In genomic region chr6:134870677-134871498, GRCh38 we compare ENCODE assay signal across 9 cellular contexts.
A peak's percentile ranks its signal among the peaks of the same experiment; 100 is the strongest.
DNase-seq lines count a peak whose midpoint lies in the region; ATAC-seq and TF ChIP-seq lines count a peak whose summit lies in the region.
"Had no signal": no experiment of that assay in that cellular context is flagged by ENCODE, and none has a peak within 500 bp of the region (broad histone marks: within the 10 kb centered on the region; RNA-seq: fewer than 3 reads in every experiment).

No MANE protein-coding gene starts in this region.

- peaks cover 24% of the 10 kb centered on the region for H3K4me1 Mint-ChIP-seq in T-helper 17 cell

- no peaks in the 10 kb centered on the region for H3K36me3 ChIP-seq in left lung

- intact Hi-C loops in left lung (cut with DNase I) (no loop called here), lower leg skin (cut with DNase I; ENCODE audit: low total_unique reads) (loop anchor here (10.0 kb wide), 1 partner anchor 746 kb away; no protein-coding TSS in a partner anchor)

- H3K4me3 Mint-ChIP-seq in T-helper 17 cell = no peak overlapping the region
- H3K4me3 Mint-ChIP-seq: activated CD4-positive, alpha-beta T cell treated with anti-CD3 and anti-CD28 coated beads for 36 hours had no signal

- no peak overlapping the region for H3K27ac ChIP-seq in left lung
- H3K27ac ChIP-seq in caudate nucleus (ENCODE audit: low read depth, low read length) = no peak overlapping the region

- H3K27ac Mint-ChIP-seq in T-helper 17 cell = no peak overlapping the region
- H3K27ac Mint-ChIP-seq: activated CD4-positive, alpha-beta T cell treated with anti-CD3 and anti-CD28 coated beads for 36 hours had no signal

- no peaks in the 10 kb centered on the region for H3K9me3 ChIP-seq in left lung
- no peaks in the 10 kb centered on the region for H3K9me3 ChIP-seq in T-helper 17 cell (ENCODE audit: control insufficient read depth, low read length, poor library complexity, severe bottlenecking)

- H3K4me1 ChIP-seq in left lung = no peaks in the 10 kb centered on the region

- H3K27me3 ChIP-seq in left lung = no peaks in the 10 kb centered on the region

- 67 to 72% methylated on average over 9 of the region's 9 CpGs for WGBS in lower leg skin, 2 donors

- no peaks in the 10 kb centered on the region for H3K27me3 Mint-ChIP-seq in T-helper 17 cell
- H3K27me3 Mint-ChIP-seq: activated CD4-positive, alpha-beta T cell treated with anti-CD3 and anti-CD28 coated beads for 36 hours had no signal

- H3K4me3 ChIP-seq in left lung = no peak overlapping the region
- no peak overlapping the region for H3K4me3 ChIP-seq in lower leg skin (ENCODE audit: low read depth, poor library complexity, severe bottlenecking)

- H3K36me3 Mint-ChIP-seq in T-helper 17 cell (ENCODE audit: low read depth) = no peaks in the 10 kb centered on the region

- no peak for TF ChIP-seq CTCF in left lung (IDR thresholded peaks at IDR 0.05)
- no peak for TF ChIP-seq CTCF in lower leg skin (IDR thresholded peaks at IDR 0.05)

- DNase-seq in NAMALWA (ENCODE audit: low spot score) = peak; percentile 20
- no peak for DNase-seq in left lung
- DNase-seq in OCI-M1 (lab: John Stamatoyannopoulos, UW) = no peak
- no peak for DNase-seq in T-helper 17 cell
- DNase-seq in lower leg skin (ENCODE audit: low spot score in 2 of 2) = no peak
- DNase-seq in caudate nucleus (lab: John Stamatoyannopoulos, UW) = no peak
- DNase-seq: activated CD4-positive, alpha-beta T cell treated with anti-CD3 and anti-CD28 coated beads for 36 hours had no signal

- peak; percentile 85 for ATAC-seq in GM19023 (IDR thresholded peaks at IDR 0.05; ENCODE audit: unreplicated experiment)
- ATAC-seq in HG02642 (IDR thresholded peaks at IDR 0.05; ENCODE audit: poor library complexity, unreplicated experiment) = peak; percentile 89
- ATAC-seq in left lung = peak; percentile 27
- no peak for ATAC-seq in T-helper 17 cell
- ATAC-seq: activated CD4-positive, alpha-beta T cell treated with anti-CD3 and anti-CD28 coated beads for 36 hours had no signal

- TF ChIP-seq POLR2A in lower leg skin (IDR thresholded peaks at IDR 0.05) = no peak
